13 cellular contexts compared by ENCODE assay signal in genomic region chr16:8686031-8686621, GRCh38. TPM values are rescaled to one million over a fixed set of nuclear protein-coding genes. Genes with fewer than 3 reads are reported as not detected.
DNase-seq lines count a peak whose midpoint lies in the region; ATAC-seq, FAIRE-seq and TF ChIP-seq lines count a peak whose summit lies in the region.
"Had no signal": no experiment of that assay in that cellular context is flagged by ENCODE, and none has a peak within 500 bp of the region (broad histone marks: within the 10 kb centered on the region; RNA-seq: fewer than 3 reads in every experiment).

No MANE protein-coding gene starts in this region.

- H3K27ac ChIP-seq in GM12878 (ENCODE audit: control insufficient read depth, insufficient read depth) (no peak overlapping the region), psoas muscle (no peak overlapping the region), Peyer's patch (no peak overlapping the region)

- ATAC-seq in GM12878 (peak; percentile 36; the same call in 2 of the 3 replicates), psoas muscle (peak; percentile 25 to 60 (median 55))

- in situ Hi-C loops in GM12878 (cut with MboI): no loop called here

- H3K79me2 ChIP-seq in GM12878 (ENCODE audit: control insufficient read depth, insufficient read depth, low read length): no peaks in the 10 kb centered on the region

- TF ChIP-seq RAD21 in GM12878 (IDR thresholded peaks at IDR 0.05; ENCODE audit: insufficient read depth, low read depth, low read length): no peak

- FAIRE-seq in GM12878 (lab: Jason Lieb, UNC) (no peak), D721Med (lab: Jason Lieb, UNC) (no peak)
- FAIRE-seq: frontal cortex had no signal

- H3K9ac ChIP-seq in GM12878 (ENCODE audit: control insufficient read depth, insufficient read depth, low read length): no peak overlapping the region

- intact Hi-C loops in GM12878 (cut with micrococcal nuclease; ENCODE audit: unreplicated experiment): no loop called here
- intact Hi-C loops in psoas muscle (cut with DNase I): no loop called here

- POLR2A ChIA-PET in GM12878 (lab: Charles Lee): no interaction called here

- DNase-seq in HPDE6-E6E7 (ENCODE audit: extremely low spot score) (peak; percentile 28), GM12878 (ENCODE audit: low read depth, low spot score) (no peak), hypothalamus (lab: John Stamatoyannopoulos, UW) (peak in 37 of 51 donors; percentile 2 to 78 (median 33)), psoas muscle (no peak), D721Med (ENCODE audit: insufficient read length, low spot score) (no peak), Peyer's patch (no peak), COLO829 (ENCODE audit: low spot score) (no peak)
- no peak for DNase-seq in effector CD4-positive, alpha-beta T cell
- DNase-seq: activated T-cell treated with anti-CD3 and anti-CD28 coated beads for 4 hours, DND-41, KBM-7, T-helper 9 cell had no signal

- no peak overlapping the region for H3K4me2 ChIP-seq in GM12878 (ENCODE audit: control insufficient read depth, insufficient read depth)

- H3K9me3 ChIP-seq in GM12878 (replicated peaks; ENCODE audit: control insufficient read depth, insufficient read depth, low read length) (peaks cover 5% of the 10 kb centered on the region; the same call in 2 of the 3 replicates), psoas muscle (peaks cover 18% of the 10 kb centered on the region), Peyer's patch (peaks cover 0 to 8% (median 0%) of the 10 kb centered on the region in 4 donors)

- WGBS in GM12878 (ENCODE audit: insufficient coverage, insufficient replicate concordance, low lambda C conversion rate, missing lambda C conversion rate): 15% methylated on average over 7 of the region's 7 CpGs
- 14 to 20% (median 17%) methylated on average over 7 of the region's 7 CpGs for WGBS in psoas muscle, 3 donors

- no TSS peak for BruUV-seq in GM12878 (replicated peaks; lab: Mats Ljungman, UMichigan)

- H3K4me3 ChIP-seq in GM12878 (no peak overlapping the region), psoas muscle (no peak overlapping the region), Peyer's patch (no peak overlapping the region)

- H2AFZ ChIP-seq in GM12878 (ENCODE audit: control insufficient read depth, low read depth, low read length): no peak overlapping the region

- TF ChIP-seq EP300 in GM12878 (IDR thresholded peaks at IDR 0.05; ENCODE audit: borderline replicate concordance in 1 of 2, control insufficient read depth in 1 of 2, low read depth in 2 of 2, low read length in 2 of 2): no peak

- H3K27me3 ChIP-seq in GM12878 (replicated peaks in 1 of 2; ENCODE audit: control insufficient read depth in 2 of 2, insufficient read depth in 2 of 2, low read length in 1 of 2) (no peaks in the 10 kb centered on the region), psoas muscle (ENCODE audit: insufficient read depth in 3 of 3, low read length in 2 of 3) (no peaks in the 10 kb centered on the region), Peyer's patch (no peaks in the 10 kb centered on the region)

- H3K4me1 ChIP-seq in GM12878 (ENCODE audit: control insufficient read depth, insufficient read depth, low read length) (no peaks in the 10 kb centered on the region), psoas muscle (peaks cover 4% of the 10 kb centered on the region), Peyer's patch (no peaks in the 10 kb centered on the region)

- TF ChIP-seq CTCF in GM12878 (IDR thresholded peaks at IDR 0.05 in 2 of 3, conservative IDR thresholded peaks at IDR 0.05 in 1 of 3; ENCODE audit: control insufficient read depth in 2 of 3, extremely low read depth in 1 of 3, insufficient read depth in 1 of 3, low read depth in 3 of 3, low read length in 3 of 3): no peak
- TF ChIP-seq CTCF in psoas muscle (IDR thresholded peaks at IDR 0.05): no peak
- no peak for TF ChIP-seq CTCF in D721Med (IDR thresholded peaks at IDR 0.05; ENCODE audit: insufficient read depth, missing control alignments)
- TF ChIP-seq CTCF in Peyer's patch (IDR thresholded peaks at IDR 0.05): no peak

- no peaks in the 10 kb centered on the region; the same call in 1 of the 2 replicates for H4K20me1 ChIP-seq in GM12878 (ENCODE audit: control insufficient read depth, insufficient read depth)

- no peak for TF ChIP-seq POLR2A in GM12878 (IDR thresholded peaks at IDR 0.05; ENCODE audit: low read depth, low read length)
- no peak for TF ChIP-seq POLR2A in Peyer's patch (IDR thresholded peaks at IDR 0.05)

- H3K36me3 ChIP-seq in GM12878 (ENCODE audit: control insufficient read depth in 2 of 2, insufficient read depth in 2 of 2, low read length in 1 of 2): no peaks in the 10 kb centered on the region
- no peaks in the 10 kb centered on the region for H3K36me3 ChIP-seq in psoas muscle (ENCODE audit: insufficient read depth in 1 of 2, low read depth in 1 of 2)
- no peaks in the 10 kb centered on the region for H3K36me3 ChIP-seq in Peyer's patch

- SMC1A ChIA-PET in GM12878 (lab: Charles Lee; ENCODE audit: uncharacterized antibody, unreplicated experiment): no interaction called here

- CTCF ChIA-PET in GM12878 (lab: Yijun Ruan, JAX): no interaction called here

- RAD21 ChIA-PET in GM12878 (lab: Charles Lee; ENCODE audit: unreplicated experiment): no interaction called here

TF ChIP-seq in GM12878, 131 proteins besides CTCF, POLR2A, EP300 and RAD21 (continues in another document):
- TF ChIP-seq SIX5 (IDR thresholded peaks at IDR 0.05; ENCODE audit: low read depth, low read length, severe bottlenecking): peak; percentile 15
- TF ChIP-seq FOXM1 (IDR thresholded peaks at IDR 0.05; ENCODE audit: low read depth, low read length): no peak
- TF ChIP-seq BCL3 (IDR thresholded peaks at IDR 0.05; ENCODE audit: borderline replicate concordance, insufficient read depth, low read depth, low read length, poor library complexity, severe bottlenecking): peak; percentile 81
- TF ChIP-seq ZNF687 (IDR thresholded peaks at IDR 0.05): no peak

RNA-seq across cellular contexts. Expression of gene ABAT, which starts 11.7 kb away (rescaled TPM):
- 21.7 and 23.2 TPM in 2 replicates for total RNA-seq in GM12878 (2013; cell fraction: nucleolus; rRNA removed)
- 1.8 and 1.9 TPM in 2 replicates for total RNA-seq in GM12878 (2014; rRNA removed)
- total RNA-seq in GM12878 (2014; rRNA removed; fragmentation: Illumina TruSeq; extraction: Trizol): 1.8 and 1.9 TPM in 2 replicates
- 2.6 and 2.8 TPM in 2 replicates for total RNA-seq in GM12878 (2021)
- 1.9 TPM for polyA plus RNA-seq in GM12878 (2011; ENCODE audit: low read depth)
- 7.0 and 10.6 TPM in 2 replicates for polyA plus RNA-seq in GM12878 (2011; rRNA removed)
- 7.6 and 8.5 TPM in 2 replicates for polyA plus RNA-seq in GM12878 (2011; cell fraction: cytosol; rRNA removed)
- 9.8 and 10.4 TPM in 2 replicates for polyA plus RNA-seq in GM12878 (2011; cell fraction: nucleus; rRNA removed)
- 2.8 and 3.3 TPM in 2 replicates for polyA plus RNA-seq in GM12878 (2012)
- polyA plus RNA-seq in GM12878 (2014; fragmentation: Illumina TruSeq; extraction: Trizol): 2.8 and 3.2 TPM in 2 replicates
- 1 to 10 TPM; 1.0 to 1.1 TPM for polyA plus RNA-seq in GM12878 (2014; fragmentation: Nextera tagmentation; extraction: Ambion mirVana)
- polyA plus RNA-seq in GM12878 (2014; rRNA removed): 2.4 and 2.6 TPM in 2 replicates
- polyA plus RNA-seq in GM12878 (2016; fragmentation: Nextera tagmentation; extraction: Ambion mirVana): 1 to 10 TPM; 1.8 to 1.9 TPM
- 7.2 and 8.4 TPM in 2 replicates for polyA minus RNA-seq in GM12878 (2011; rRNA and poly(A)+ RNA removed)
- polyA minus RNA-seq in GM12878 (2011; cell fraction: cytosol; rRNA and poly(A)+ RNA removed): 1.7 and 1.9 TPM in 2 replicates
- polyA minus RNA-seq in GM12878 (2011; cell fraction: nucleus; rRNA and poly(A)+ RNA removed): 3.1 and 6.8 TPM in 2 replicates
- 1 to 10 TPM in 2 of 4 donors, under 1 TPM in 2; 0.64 to 1.7 (median 0.97) TPM for total RNA-seq in psoas muscle
- under 1 TPM; 0.55 to 0.91 (median 0.68) TPM for polyA plus RNA-seq in psoas muscle
- total RNA-seq in Peyer's patch: 10 to 100 TPM in 3 of 4 donors, 1 to 10 TPM in 1; 8.3 to 33.5 (median 29.0) TPM

Comparison
In these comparisons a context has a peak if more than half of its experiments do, and no peak if none do; other contexts are left out.
1. DNase-seq: peak in HPDE6-E6E7 (single experiment) and hypothalamus (37 of 51); none in GM12878 (single experiment), psoas muscle (0 of 2), D721Med (single experiment), Peyer's patch (0 of 3), COLO829 (single experiment) and effector CD4-positive, alpha-beta T cell (single experiment).